ENCODE assay signal across 8 cellular contexts in the genomic region with DNA sequence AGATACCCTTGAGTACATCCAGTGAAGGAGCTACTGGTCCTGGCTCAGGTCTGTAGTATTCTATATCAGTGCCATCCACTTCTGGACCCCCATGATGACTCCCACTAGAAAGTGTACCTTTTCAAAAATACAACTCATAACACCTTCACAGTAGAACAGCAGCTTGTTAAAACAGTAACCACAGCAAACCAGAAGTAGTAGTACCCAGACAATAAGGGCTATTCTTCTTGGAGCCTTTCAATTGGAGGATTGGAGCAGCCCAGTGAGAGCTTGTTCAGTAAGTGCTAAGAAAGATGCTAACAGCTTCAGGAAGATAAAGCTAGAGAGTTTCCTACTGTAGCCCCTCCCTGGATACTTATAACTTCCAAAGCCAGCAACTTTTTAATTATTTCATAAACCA. TPM values are rescaled to one million over a fixed set of nuclear protein-coding genes. Genes with fewer than 3 reads are reported as not detected.
"Had no signal": no experiment of that assay in that cellular context is flagged by ENCODE, and none has a peak within 500 bp of the region (broad histone marks: within the 10 kb centered on the region; RNA-seq: fewer than 3 reads in every experiment).

No MANE protein-coding gene starts in this region.

- H3K9me3 Mint-ChIP-seq: GM23338, H9 had no signal

- H3K27ac Mint-ChIP-seq: GM23338, H9 had no signal

- H3K4me3 Mint-ChIP-seq: GM23338, H9 had no signal

- ATAC-seq: GM23338, K562 had no signal

- DNase-seq: H9, HCEC 1CT, IMR-90, KG1 had no signal

RNA-seq across cellular contexts. Expression of gene ARL14EPL, which starts 10.1 kb away (rescaled TPM):
- total RNA-seq: GM23338, H1, H9, HT-29, IMR-90 had no signal
